Comparison of ENCODE assay signal across 18 cellular contexts in the genomic region with DNA sequence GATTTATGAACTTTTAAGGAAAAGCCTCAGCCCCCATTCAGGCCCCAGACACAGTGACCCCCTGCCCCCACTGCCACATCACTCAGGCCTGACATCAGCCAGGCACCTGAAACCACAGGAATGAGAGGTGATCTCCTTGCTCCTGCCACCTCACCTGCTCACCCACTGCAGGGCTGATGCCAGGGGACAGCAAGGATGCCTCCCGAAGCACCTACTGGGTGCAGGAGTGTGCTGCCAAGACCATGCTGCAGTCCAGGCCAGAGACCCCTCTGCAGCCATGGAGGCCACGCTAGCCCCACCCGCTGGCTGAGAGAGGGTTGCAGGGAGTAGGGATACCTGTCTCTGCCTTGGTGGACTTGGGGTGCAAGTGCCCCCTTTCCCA. TPM values are rescaled to one million over a fixed set of nuclear protein-coding genes. Genes with fewer than 3 reads are reported as not detected.
DNase-seq lines count a peak whose midpoint lies in the region; ATAC-seq, FAIRE-seq and TF ChIP-seq lines count a peak whose summit lies in the region.
"Had no signal": no experiment of that assay in that cellular context is flagged by ENCODE, and none has a peak within 500 bp of the region (broad histone marks: within the 10 kb centered on the region; RNA-seq: fewer than 3 reads in every experiment).

No MANE protein-coding gene starts in this region.

- DNase-seq in cardiac septum (ENCODE audit: low spot score) = peak; percentile 74
- DNase-seq in right cardiac atrium = no peak
- DNase-seq in WTC11 (ENCODE audit: low spot score) = peak; percentile 72
- peak; percentile 73 for DNase-seq in kidney tubule cell (ENCODE audit: low spot score)
- no peak for DNase-seq in RCC 7860 (ENCODE audit: low spot score)
- no peak for DNase-seq in NCI-H146 treated with DMSO at 0.1 percent for 48 hours (lab: John Stamatoyannopoulos, UW; ENCODE audit: unreplicated experiment)
- no peak for DNase-seq in NCI-H1436 (lab: John Stamatoyannopoulos, UW)
- DNase-seq: activated CD4-positive, alpha-beta memory T cell treated with anti-CD3 and anti-CD28 coated beads for 36 hours; NCI-H226; stimulated activated CD4-positive, alpha-beta T cell treated with anti-CD3 and anti-CD28 coated beads, Interleukin-4, amount 100 ng/mL, for 24 hours had no signal

- H3K27me3 ChIP-seq in right cardiac atrium (ENCODE audit: control insufficient read depth, insufficient read depth) = no peaks in the 10 kb centered on the region
- H3K27me3 ChIP-seq: adrenal gland, heart left ventricle, tibial artery had no signal

- ATAC-seq in right cardiac atrium = no peak
- peak; percentile 60 for ATAC-seq in WTC11

- H3K4me3 Mint-ChIP-seq in WTC11 = no peak overlapping the region
- H3K4me3 Mint-ChIP-seq: activated CD4-positive, alpha-beta memory T cell treated with anti-CD3 and anti-CD28 coated beads for 36 hours had no signal

- intact Hi-C loops in cardiac septum (cut with DNase I) = loop anchor here (10.0 kb wide), 1 partner anchor 660 kb away; no protein-coding TSS in a partner anchor
- intact Hi-C loops in right cardiac atrium (cut with DNase I) = no loop called here

- H3K36me3 ChIP-seq in urinary bladder (ENCODE audit: insufficient read depth) = no peaks in the 10 kb centered on the region
- H3K36me3 ChIP-seq: adrenal gland, heart left ventricle, tibial artery had no signal

- H3K36me3 Mint-ChIP-seq in WTC11 = no peaks in the 10 kb centered on the region
- H3K36me3 Mint-ChIP-seq: activated CD4-positive, alpha-beta memory T cell treated with anti-CD3 and anti-CD28 coated beads for 36 hours had no signal

- H3K27me3 Mint-ChIP-seq in WTC11 (ENCODE audit: low read depth) = no peaks in the 10 kb centered on the region

- no peak overlapping the region for H3K27ac ChIP-seq in right cardiac atrium (ENCODE audit: low read length)
- peak overlapping the region; percentile 12 for H3K27ac ChIP-seq in urinary bladder (ENCODE audit: low read depth)
- H3K27ac ChIP-seq: adrenal gland, coronary artery, heart left ventricle, SK-N-MC, tibial artery had no signal

- H3K27ac Mint-ChIP-seq in WTC11 = no peak overlapping the region; the same call in 1 of the 2 replicates
- H3K27ac Mint-ChIP-seq: activated CD4-positive, alpha-beta memory T cell treated with anti-CD3 and anti-CD28 coated beads for 36 hours had no signal

- TF ChIP-seq CTCF in WTC11 (IDR thresholded peaks at IDR 0.05) = peak; percentile 30

- FAIRE-seq in RCC 7860 (lab: Jason Lieb, UNC) = no peak
- FAIRE-seq: islet of Langerhans had no signal

- H3K4me3 ChIP-seq in right cardiac atrium (ENCODE audit: low read length) (no peak overlapping the region), urinary bladder (ENCODE audit: low read depth, low read length) (no peak overlapping the region)
- H3K4me3 ChIP-seq: adrenal gland, coronary artery, heart left ventricle, SK-N-MC, tibial artery had no signal

- H3K4me1 Mint-ChIP-seq in WTC11 = peaks cover 12% of the 10 kb centered on the region

- 80% methylated on average over 3 of the region's 3 CpGs for WGBS in right cardiac atrium
- 71% methylated on average over 3 of the region's 3 CpGs for WGBS in urinary bladder

- no peaks in the 10 kb centered on the region for H3K9me3 Mint-ChIP-seq in WTC11
- H3K9me3 Mint-ChIP-seq: activated CD4-positive, alpha-beta memory T cell treated with anti-CD3 and anti-CD28 coated beads for 36 hours had no signal

- POLR2A ChIA-PET in WTC11 (lab: Charles Lee) = no interaction called here

- CTCF ChIA-PET in WTC11 (lab: Charles Lee) = interaction anchor here (0.6 to 7.8 kb wide), 22 partner anchors 8 to 113 kb away, joined by 3 to 60 read pairs (median 6); partner anchors contain the start of gene KRT80

- no peaks in the 10 kb centered on the region for H3K9me3 ChIP-seq in right cardiac atrium (ENCODE audit: control insufficient read depth, low read length)
- H3K9me3 ChIP-seq: adrenal gland, heart left ventricle, tibial artery had no signal

- no peaks in the 10 kb centered on the region for H3K4me1 ChIP-seq in right cardiac atrium (ENCODE audit: control insufficient read depth, insufficient read depth, low read length)
- H3K4me1 ChIP-seq in urinary bladder (ENCODE audit: insufficient read depth) = no peaks in the 10 kb centered on the region

TF ChIP-seq in WTC11, 78 proteins besides CTCF, POLR2A, EP300 and RAD21 (continues in another document):
- TF ChIP-seq NFE2L1 (CRISPR knock-in tag; IDR thresholded peaks at IDR 0.05) = no peak
- no peak for TF ChIP-seq ATF3 (CRISPR knock-in tag; conservative IDR thresholded peaks at IDR 0.05)
- TF ChIP-seq, protein P1, sequence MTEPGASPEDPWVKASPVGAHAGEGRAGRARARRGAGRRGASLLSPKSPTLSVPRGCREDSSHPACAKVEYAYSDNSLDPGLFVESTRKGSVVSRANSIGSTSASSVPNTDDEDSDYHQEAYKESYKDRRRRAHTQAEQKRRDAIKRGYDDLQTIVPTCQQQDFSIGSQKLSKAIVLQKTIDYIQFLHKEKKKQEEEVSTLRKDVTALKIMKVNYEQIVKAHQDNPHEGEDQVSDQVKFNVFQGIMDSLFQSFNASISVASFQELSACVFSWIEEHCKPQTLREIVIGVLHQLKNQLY (CRISPR knock-in tag; IDR thresholded peaks at IDR 0.05) = no peak
- TF ChIP-seq ATF6 (CRISPR knock-in tag; IDR thresholded peaks at IDR 0.05) = no peak
- TF ChIP-seq ZMAT4 (CRISPR knock-in tag; IDR thresholded peaks at IDR 0.05) = no peak
- TF ChIP-seq, protein P2, sequence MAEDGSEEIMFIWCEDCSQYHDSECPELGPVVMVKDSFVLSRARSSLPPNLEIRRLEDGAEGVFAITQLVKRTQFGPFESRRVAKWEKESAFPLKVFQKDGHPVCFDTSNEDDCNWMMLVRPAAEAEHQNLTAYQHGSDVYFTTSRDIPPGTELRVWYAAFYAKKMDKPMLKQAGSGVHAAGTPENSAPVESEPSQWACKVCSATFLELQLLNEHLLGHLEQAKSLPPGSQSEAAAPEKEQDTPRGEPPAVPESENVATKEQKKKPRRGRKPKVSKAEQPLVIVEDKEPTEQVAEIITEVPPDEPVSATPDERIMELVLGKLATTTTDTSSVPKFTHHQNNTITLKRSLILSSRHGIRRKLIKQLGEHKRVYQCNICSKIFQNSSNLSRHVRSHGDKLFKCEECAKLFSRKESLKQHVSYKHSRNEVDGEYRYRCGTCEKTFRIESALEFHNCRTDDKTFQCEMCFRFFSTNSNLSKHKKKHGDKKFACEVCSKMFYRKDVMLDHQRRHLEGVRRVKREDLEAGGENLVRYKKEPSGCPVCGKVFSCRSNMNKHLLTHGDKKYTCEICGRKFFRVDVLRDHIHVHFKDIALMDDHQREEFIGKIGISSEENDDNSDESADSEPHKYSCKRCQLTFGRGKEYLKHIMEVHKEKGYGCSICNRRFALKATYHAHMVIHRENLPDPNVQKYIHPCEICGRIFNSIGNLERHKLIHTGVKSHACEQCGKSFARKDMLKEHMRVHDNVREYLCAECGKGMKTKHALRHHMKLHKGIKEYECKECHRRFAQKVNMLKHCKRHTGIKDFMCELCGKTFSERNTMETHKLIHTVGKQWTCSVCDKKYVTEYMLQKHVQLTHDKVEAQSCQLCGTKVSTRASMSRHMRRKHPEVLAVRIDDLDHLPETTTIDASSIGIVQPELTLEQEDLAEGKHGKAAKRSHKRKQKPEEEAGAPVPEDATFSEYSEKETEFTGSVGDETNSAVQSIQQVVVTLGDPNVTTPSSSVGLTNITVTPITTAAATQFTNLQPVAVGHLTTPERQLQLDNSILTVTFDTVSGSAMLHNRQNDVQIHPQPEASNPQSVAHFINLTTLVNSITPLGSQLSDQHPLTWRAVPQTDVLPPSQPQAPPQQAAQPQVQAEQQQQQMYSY (CRISPR knock-in tag; IDR thresholded peaks at IDR 0.05) = no peak
- no peak for TF ChIP-seq EMX1 (CRISPR knock-in tag; IDR thresholded peaks at IDR 0.05)
- TF ChIP-seq ZNF232 (CRISPR knock-in tag; IDR thresholded peaks at IDR 0.05) = no peak
- no peak for TF ChIP-seq MXD4 (CRISPR knock-in tag; IDR thresholded peaks at IDR 0.05; ENCODE audit: borderline replicate concordance)
- no peak for TF ChIP-seq ZNF396 (CRISPR knock-in tag; IDR thresholded peaks at IDR 0.05; ENCODE audit: borderline replicate concordance)

RNA-seq across cellular contexts. Expression of gene KRT7, which starts 18.6 kb away (rescaled TPM):
- total RNA-seq in cardiac septum (1.2 TPM), right cardiac atrium (1 to 10 TPM in 2 of 4 donors, under 1 TPM in 1, not detected in 1; 0.94 to 3.0 (median 1.1) TPM), WTC11 (2021) (10.6 to 11.5 TPM (median 11.4 TPM) in 3 replicates), urinary bladder (147 TPM)
- polyA plus RNA-seq in right cardiac atrium (0.16 TPM), urinary bladder (158 TPM)
- total RNA-seq: G401 had no signal

RNA-seq across cellular contexts. Expression of gene KRT80, which starts 22.6 kb away (rescaled TPM):
- 1.2 TPM for total RNA-seq in cardiac septum
- total RNA-seq in right cardiac atrium = under 1 TPM in 1 of 4 donors, not detected in 3; 0.06 TPM
- polyA plus RNA-seq in right cardiac atrium = 0.05 TPM
- 0.09 to 0.11 TPM (median 0.11 TPM) in 3 replicates for total RNA-seq in WTC11 (2021)
- total RNA-seq in urinary bladder = 1.7 TPM
- 3.0 TPM for polyA plus RNA-seq in urinary bladder
- total RNA-seq: activated CD4-positive, alpha-beta memory T cell treated with anti-CD3 and anti-CD28 coated beads for 36 hours had no signal

Comparison
In these comparisons a context has a peak if more than half of its experiments do, and no peak if none do; other contexts are left out.
1. DNase-seq: peak in cardiac septum (single experiment), WTC11 (single experiment) and kidney tubule cell (single experiment); none in right cardiac atrium (0 of 3), RCC 7860 (single experiment), NCI-H146 treated with DMSO at 0.1 percent for 48 hours (single experiment) and NCI-H1436 (single experiment).
2. RNA of gene KRT7, which starts 18.6 kb away (total RNA-seq): 147 TPM in urinary bladder (single experiment); 10.6 to 11.5 TPM in WTC11, 1.2 TPM in cardiac septum (single experiment) and 0.94 to 3.0 TPM in right cardiac atrium; every median in the first group is over 10 times any median in the second.